11 cellular contexts compared by ENCODE assay signal in genomic region chr1:243268284-243268653, GRCh38. TPM values are rescaled to one million over a fixed set of nuclear protein-coding genes. Genes with fewer than 3 reads are reported as not detected.
A peak's percentile ranks its signal among the peaks of the same experiment; 100 is the strongest.
DNase-seq lines count a peak whose midpoint lies in the region; ATAC-seq and TF ChIP-seq lines count a peak whose summit lies in the region.
"Had no signal": no experiment of that assay in that cellular context is flagged by ENCODE, and none has a peak within 500 bp of the region (broad histone marks: within the 10 kb centered on the region; RNA-seq: fewer than 3 reads in every experiment).

No MANE protein-coding gene starts in this region.

- H3K9ac ChIP-seq in GM23248: no peak overlapping the region
- no peak overlapping the region for H3K9ac ChIP-seq in skeletal muscle satellite cell (ENCODE audit: low read depth, low read length)

- H3K4me1 ChIP-seq in GM23248 (ENCODE audit: insufficient read depth) (peaks cover 73% of the 10 kb centered on the region), skeletal muscle satellite cell (ENCODE audit: control insufficient read depth, insufficient read depth, low read length) (peaks cover 59% of the 10 kb centered on the region), tibial nerve (peaks cover 0 to 65% (median 33%) of the 10 kb centered on the region in 4 donors), esophagus muscularis mucosa (peaks cover 23 to 45% (median 32%) of the 10 kb centered on the region in 4 donors)

- in situ Hi-C loops in GM23248 (cut with MboI): no loop called here

- WGBS in GM23248 (ENCODE audit: low coverage in 1 of 2, low lambda C conversion rate in 2 of 2, missing lambda C conversion rate in 2 of 2), 2 experiments: 17 to 20% methylated on average over 4 of the region's 4 CpGs
- WGBS in tibial nerve, 2 donors: 40% methylated on average over 4 of the region's 4 CpGs
- 63% methylated on average over 4 of the region's 4 CpGs for WGBS in esophagus muscularis mucosa

- H3K27me3 ChIP-seq in GM23248 (replicated peaks; ENCODE audit: insufficient read depth) (no peaks in the 10 kb centered on the region), skeletal muscle satellite cell (ENCODE audit: control insufficient read depth, insufficient read depth, low read length) (no peaks in the 10 kb centered on the region), tibial nerve (no peaks in the 10 kb centered on the region), esophagus muscularis mucosa (no peaks in the 10 kb centered on the region)

- H3K9me2 ChIP-seq in GM23248 (ENCODE audit: insufficient read depth): no peaks in the 10 kb centered on the region

- no peak for TF ChIP-seq POLR2A in tibial nerve (IDR thresholded peaks at IDR 0.05)
- TF ChIP-seq POLR2A in esophagus muscularis mucosa (IDR thresholded peaks at IDR 0.05; ENCODE audit: low read depth): no peak

- H3K36me3 ChIP-seq in GM23248 (ENCODE audit: low read depth) (peaks cover 8% of the 10 kb centered on the region; the same call in 1 of the 2 replicates), skeletal muscle satellite cell (ENCODE audit: insufficient read depth, low read length) (peaks cover 16% of the 10 kb centered on the region), tibial nerve (peaks cover 0 to 11% (median 0%) of the 10 kb centered on the region in 3 donors), esophagus muscularis mucosa (peaks cover 0 to 33% (median 8%) of the 10 kb centered on the region in 4 donors)

- no peak overlapping the region for H2AFZ ChIP-seq in GM23248

- no peak for ATAC-seq in HG02588 (IDR thresholded peaks at IDR 0.05; ENCODE audit: unreplicated experiment)

- TF ChIP-seq CTCF in fibroblast of villous mesenchyme (IDR thresholded peaks at IDR 0.05; ENCODE audit: insufficient read depth, low read depth, low read length): no peak
- no peak for TF ChIP-seq CTCF in tibial nerve (IDR thresholded peaks at IDR 0.05)
- TF ChIP-seq CTCF in esophagus muscularis mucosa (IDR thresholded peaks at IDR 0.05): no peak

- peak; percentile 89 for DNase-seq in GM23248
- DNase-seq in SW 1271 (lab: John Stamatoyannopoulos, UW): peak; percentile 23 to 75
- DNase-seq in fibroblast of villous mesenchyme (ENCODE audit: low read depth): peak; percentile 90
- DNase-seq in tibial nerve (ENCODE audit: low spot score in 2 of 2): no peak
- DNase-seq in esophagus muscularis mucosa (ENCODE audit: extremely low spot score): no peak
- no peak for DNase-seq in midbrain (lab: John Stamatoyannopoulos, UW)
- DNase-seq: effector memory CD4-positive, alpha-beta T cell; NCI-H1417 treated with DMSO at 0.1 percent for 48 hours; stimulated activated CD4-positive, alpha-beta T cell treated with anti-CD3 and anti-CD28 coated beads, Interleukin-4, amount 100 ng/mL, for 24 hours had no signal

- H3K79me2 ChIP-seq in GM23248 (ENCODE audit: insufficient read depth): peaks cover 77% of the 10 kb centered on the region

- H4K20me1 ChIP-seq in GM23248 (ENCODE audit: insufficient read depth): no peaks in the 10 kb centered on the region

- TF ChIP-seq EP300 in tibial nerve (IDR thresholded peaks at IDR 0.05) (no peak), esophagus muscularis mucosa (IDR thresholded peaks at IDR 0.05) (no peak)

- intact Hi-C loops in esophagus muscularis mucosa (cut with DNase I): no loop called here

- peak overlapping the region; percentile 46 for H3K27ac ChIP-seq in GM23248
- peak overlapping the region in 2 of 4 donors; percentile 65 to 75 for H3K27ac ChIP-seq in tibial nerve
- H3K27ac ChIP-seq in esophagus muscularis mucosa (replicated peaks in 1 of 4): no peak overlapping the region

- H3K4me3 ChIP-seq in GM23248 (peak overlapping the region; percentile 12; the same call in 1 of the 2 replicates), fibroblast of villous mesenchyme (ENCODE audit: low read depth, low read length) (peak overlapping the region; percentile 21), skeletal muscle satellite cell (ENCODE audit: low read length) (peak overlapping the region; percentile 35), tibial nerve (no peak overlapping the region), esophagus muscularis mucosa (no peak overlapping the region)

- H3K4me2 ChIP-seq in GM23248 (ENCODE audit: unreplicated experiment): peak overlapping the region; percentile 50
- H3K4me2 ChIP-seq in skeletal muscle satellite cell (ENCODE audit: low read length): peak overlapping the region; percentile 57

- peaks cover 52% of the 10 kb centered on the region for H3F3A ChIP-seq in GM23248 (ENCODE audit: insufficient read depth)

- no peaks in the 10 kb centered on the region for H3K9me3 ChIP-seq in GM23248 (ENCODE audit: low read depth)
- no peaks in the 10 kb centered on the region for H3K9me3 ChIP-seq in skeletal muscle satellite cell (replicated peaks; ENCODE audit: low read length)
- no peaks in the 10 kb centered on the region for H3K9me3 ChIP-seq in tibial nerve
- H3K9me3 ChIP-seq in esophagus muscularis mucosa: no peaks in the 10 kb centered on the region

RNA-seq across cellular contexts. Expression of gene SDCCAG8, which starts 12.4 kb away (rescaled TPM):
- total RNA-seq in GM23248 (2014; rRNA removed; shearing (Covaris generic)): 29.4 and 69.4 TPM in 2 replicates
- 41.9 and 45.3 TPM in 2 replicates for polyA plus RNA-seq in GM23248 (2016; fragmentation: Nextera tagmentation; extraction: Ambion mirVana)
- total RNA-seq in fibroblast of villous mesenchyme (33.5 and 41.0 TPM in 2 replicates), tibial nerve (10 to 100 TPM; 39.0 to 86.5 (median 56.0) TPM), esophagus muscularis mucosa (10 to 100 TPM; 24.5 to 52.7 (median 31.7) TPM)
- total RNA-seq in skeletal muscle satellite cell (2012; rRNA removed): 40.2 and 43.9 TPM in 2 replicates

RNA-seq across cellular contexts. Expression of gene CEP170, which starts 13.2 kb away (rescaled TPM):
- total RNA-seq in GM23248 (2014; rRNA removed; shearing (Covaris generic)): 81.0 and 89.8 TPM in 2 replicates
- polyA plus RNA-seq in GM23248 (2016; fragmentation: Nextera tagmentation; extraction: Ambion mirVana): 55.4 and 56.7 TPM in 2 replicates
- total RNA-seq in fibroblast of villous mesenchyme: 114 and 115 TPM in 2 replicates
- 105 and 122 TPM in 2 replicates for total RNA-seq in skeletal muscle satellite cell (2012; rRNA removed)
- 10 to 100 TPM; 43.7 to 91.8 (median 76.7) TPM for total RNA-seq in tibial nerve
- total RNA-seq in esophagus muscularis mucosa: 10 to 100 TPM; 22.2 to 36.0 (median 30.9) TPM

Comparison
In these comparisons a context has a peak if more than half of its experiments do, and no peak if none do; other contexts are left out.
1. DNase-seq: peak in GM23248 (single experiment), SW 1271 (2 of 2) and fibroblast of villous mesenchyme (single experiment); none in tibial nerve (0 of 2), esophagus muscularis mucosa (single experiment) and midbrain (single experiment).
2. H3K4me3 ChIP-seq: peak in GM23248 (single experiment), fibroblast of villous mesenchyme (single experiment) and skeletal muscle satellite cell (single experiment); none in tibial nerve (0 of 4) and esophagus muscularis mucosa (0 of 4).